1 cellular context compared by ENCODE assay signal in the genomic region with DNA sequence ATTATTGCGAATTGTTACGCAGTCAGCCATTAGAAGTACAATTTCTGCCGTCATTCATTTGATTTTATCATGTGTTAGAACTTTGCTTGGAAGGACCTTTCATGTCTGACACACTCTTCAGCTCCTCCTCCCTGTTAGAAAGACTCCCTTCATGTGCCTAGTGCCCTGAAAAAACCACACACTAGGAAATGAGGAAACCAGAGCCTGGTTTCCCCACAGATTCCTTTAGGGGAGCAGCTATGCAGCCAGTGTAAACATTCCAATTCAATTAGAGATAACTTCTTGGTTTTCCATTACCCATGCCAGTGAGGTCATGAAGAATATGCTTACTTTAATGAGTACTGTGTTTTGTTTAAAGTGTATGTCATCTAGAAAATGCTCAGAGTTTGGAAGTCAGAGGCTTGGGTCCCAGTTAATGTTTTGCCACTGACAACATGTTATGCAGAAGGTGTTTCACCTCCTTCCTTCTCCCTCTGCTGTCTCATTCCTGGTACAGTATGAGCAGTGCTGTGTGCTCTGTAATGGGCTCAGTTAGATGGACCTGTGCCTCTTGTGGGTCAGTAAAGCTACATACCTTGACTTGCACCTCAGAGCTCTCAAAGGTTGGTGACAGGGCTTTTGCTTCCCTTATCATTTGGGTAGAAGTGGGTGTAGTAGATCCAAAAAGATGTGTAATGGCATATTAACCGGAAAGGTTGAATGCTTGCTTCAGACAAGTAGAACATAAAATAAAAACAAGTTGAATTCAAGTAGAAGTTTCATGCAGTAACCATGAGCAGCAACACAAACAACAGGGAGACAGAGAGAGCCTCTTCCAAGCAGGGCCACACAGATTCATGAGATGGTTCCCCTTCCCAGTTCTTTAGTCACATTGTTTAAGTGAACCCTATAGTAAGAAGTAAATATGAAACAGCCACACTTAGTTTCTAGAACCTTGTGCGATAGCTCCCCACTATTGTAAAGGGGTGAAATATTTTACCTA.
TF ChIP-seq lines count a peak whose summit lies in the region.

No MANE protein-coding gene starts in this region.

TF ChIP-seq in H1, 55 proteins besides CTCF, POLR2A, EP300 and RAD21 (continued from another document):
- no peak for TF ChIP-seq GTF2F1 (IDR thresholded peaks at IDR 0.05; ENCODE audit: borderline replicate concordance, low read depth, low read length)
- TF ChIP-seq HDAC6 (IDR thresholded peaks at IDR 0.05; ENCODE audit: low read depth, low read length) = no peak
- TF ChIP-seq SP2 (IDR thresholded peaks at IDR 0.05; ENCODE audit: low read length) = no peak
- no peak for TF ChIP-seq NRF1 (IDR thresholded peaks at IDR 0.05; ENCODE audit: low read depth, low read length)
- no peak for TF ChIP-seq POLR2AphosphoS5 (IDR thresholded peaks at IDR 0.05; ENCODE audit: low read depth, low read length)
- no peak for TF ChIP-seq ZNF274 (IDR thresholded peaks at IDR 0.05; ENCODE audit: borderline replicate concordance, extremely low read depth, low read length)
- TF ChIP-seq, protein P1, sequence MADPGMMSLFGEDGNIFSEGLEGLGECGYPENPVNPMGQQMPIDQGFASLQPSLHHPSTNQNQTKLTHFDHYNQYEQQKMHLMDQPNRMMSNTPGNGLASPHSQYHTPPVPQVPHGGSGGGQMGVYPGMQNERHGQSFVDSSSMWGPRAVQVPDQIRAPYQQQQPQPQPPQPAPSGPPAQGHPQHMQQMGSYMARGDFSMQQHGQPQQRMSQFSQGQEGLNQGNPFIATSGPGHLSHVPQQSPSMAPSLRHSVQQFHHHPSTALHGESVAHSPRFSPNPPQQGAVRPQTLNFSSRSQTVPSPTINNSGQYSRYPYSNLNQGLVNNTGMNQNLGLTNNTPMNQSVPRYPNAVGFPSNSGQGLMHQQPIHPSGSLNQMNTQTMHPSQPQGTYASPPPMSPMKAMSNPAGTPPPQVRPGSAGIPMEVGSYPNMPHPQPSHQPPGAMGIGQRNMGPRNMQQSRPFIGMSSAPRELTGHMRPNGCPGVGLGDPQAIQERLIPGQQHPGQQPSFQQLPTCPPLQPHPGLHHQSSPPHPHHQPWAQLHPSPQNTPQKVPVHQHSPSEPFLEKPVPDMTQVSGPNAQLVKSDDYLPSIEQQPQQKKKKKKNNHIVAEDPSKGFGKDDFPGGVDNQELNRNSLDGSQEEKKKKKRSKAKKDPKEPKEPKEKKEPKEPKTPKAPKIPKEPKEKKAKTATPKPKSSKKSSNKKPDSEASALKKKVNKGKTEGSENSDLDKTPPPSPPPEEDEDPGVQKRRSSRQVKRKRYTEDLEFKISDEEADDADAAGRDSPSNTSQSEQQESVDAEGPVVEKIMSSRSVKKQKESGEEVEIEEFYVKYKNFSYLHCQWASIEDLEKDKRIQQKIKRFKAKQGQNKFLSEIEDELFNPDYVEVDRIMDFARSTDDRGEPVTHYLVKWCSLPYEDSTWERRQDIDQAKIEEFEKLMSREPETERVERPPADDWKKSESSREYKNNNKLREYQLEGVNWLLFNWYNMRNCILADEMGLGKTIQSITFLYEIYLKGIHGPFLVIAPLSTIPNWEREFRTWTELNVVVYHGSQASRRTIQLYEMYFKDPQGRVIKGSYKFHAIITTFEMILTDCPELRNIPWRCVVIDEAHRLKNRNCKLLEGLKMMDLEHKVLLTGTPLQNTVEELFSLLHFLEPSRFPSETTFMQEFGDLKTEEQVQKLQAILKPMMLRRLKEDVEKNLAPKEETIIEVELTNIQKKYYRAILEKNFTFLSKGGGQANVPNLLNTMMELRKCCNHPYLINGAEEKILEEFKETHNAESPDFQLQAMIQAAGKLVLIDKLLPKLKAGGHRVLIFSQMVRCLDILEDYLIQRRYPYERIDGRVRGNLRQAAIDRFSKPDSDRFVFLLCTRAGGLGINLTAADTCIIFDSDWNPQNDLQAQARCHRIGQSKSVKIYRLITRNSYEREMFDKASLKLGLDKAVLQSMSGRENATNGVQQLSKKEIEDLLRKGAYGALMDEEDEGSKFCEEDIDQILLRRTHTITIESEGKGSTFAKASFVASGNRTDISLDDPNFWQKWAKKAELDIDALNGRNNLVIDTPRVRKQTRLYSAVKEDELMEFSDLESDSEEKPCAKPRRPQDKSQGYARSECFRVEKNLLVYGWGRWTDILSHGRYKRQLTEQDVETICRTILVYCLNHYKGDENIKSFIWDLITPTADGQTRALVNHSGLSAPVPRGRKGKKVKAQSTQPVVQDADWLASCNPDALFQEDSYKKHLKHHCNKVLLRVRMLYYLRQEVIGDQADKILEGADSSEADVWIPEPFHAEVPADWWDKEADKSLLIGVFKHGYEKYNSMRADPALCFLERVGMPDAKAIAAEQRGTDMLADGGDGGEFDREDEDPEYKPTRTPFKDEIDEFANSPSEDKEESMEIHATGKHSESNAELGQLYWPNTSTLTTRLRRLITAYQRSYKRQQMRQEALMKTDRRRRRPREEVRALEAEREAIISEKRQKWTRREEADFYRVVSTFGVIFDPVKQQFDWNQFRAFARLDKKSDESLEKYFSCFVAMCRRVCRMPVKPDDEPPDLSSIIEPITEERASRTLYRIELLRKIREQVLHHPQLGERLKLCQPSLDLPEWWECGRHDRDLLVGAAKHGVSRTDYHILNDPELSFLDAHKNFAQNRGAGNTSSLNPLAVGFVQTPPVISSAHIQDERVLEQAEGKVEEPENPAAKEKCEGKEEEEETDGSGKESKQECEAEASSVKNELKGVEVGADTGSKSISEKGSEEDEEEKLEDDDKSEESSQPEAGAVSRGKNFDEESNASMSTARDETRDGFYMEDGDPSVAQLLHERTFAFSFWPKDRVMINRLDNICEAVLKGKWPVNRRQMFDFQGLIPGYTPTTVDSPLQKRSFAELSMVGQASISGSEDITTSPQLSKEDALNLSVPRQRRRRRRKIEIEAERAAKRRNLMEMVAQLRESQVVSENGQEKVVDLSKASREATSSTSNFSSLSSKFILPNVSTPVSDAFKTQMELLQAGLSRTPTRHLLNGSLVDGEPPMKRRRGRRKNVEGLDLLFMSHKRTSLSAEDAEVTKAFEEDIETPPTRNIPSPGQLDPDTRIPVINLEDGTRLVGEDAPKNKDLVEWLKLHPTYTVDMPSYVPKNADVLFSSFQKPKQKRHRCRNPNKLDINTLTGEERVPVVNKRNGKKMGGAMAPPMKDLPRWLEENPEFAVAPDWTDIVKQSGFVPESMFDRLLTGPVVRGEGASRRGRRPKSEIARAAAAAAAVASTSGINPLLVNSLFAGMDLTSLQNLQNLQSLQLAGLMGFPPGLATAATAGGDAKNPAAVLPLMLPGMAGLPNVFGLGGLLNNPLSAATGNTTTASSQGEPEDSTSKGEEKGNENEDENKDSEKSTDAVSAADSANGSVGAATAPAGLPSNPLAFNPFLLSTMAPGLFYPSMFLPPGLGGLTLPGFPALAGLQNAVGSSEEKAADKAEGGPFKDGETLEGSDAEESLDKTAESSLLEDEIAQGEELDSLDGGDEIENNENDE (IDR thresholded peaks at IDR 0.05; ENCODE audit: insufficient replicate concordance, low read length) = no peak
- no peak for TF ChIP-seq SIN3A (conservative IDR thresholded peaks at IDR 0.05 in 1 of 2, IDR thresholded peaks at IDR 0.05 in 1 of 2; ENCODE audit: low read depth in 1 of 2, low read length in 2 of 2)
- no peak for TF ChIP-seq HDAC2 (IDR thresholded peaks at IDR 0.05; ENCODE audit: borderline replicate concordance in 1 of 2, low read depth in 2 of 2, low read length in 2 of 2)
